Comparison of ENCODE assay signal across 15 cellular contexts in genomic region chr11:27401280-27401679, GRCh38. TPM values are rescaled to one million over a fixed set of nuclear protein-coding genes. Genes with fewer than 3 reads are reported as not detected.
DNase-seq lines count a peak whose midpoint lies in the region; ATAC-seq, FAIRE-seq and TF ChIP-seq lines count a peak whose summit lies in the region.
"Had no signal": no experiment of that assay in that cellular context is flagged by ENCODE, and none has a peak within 500 bp of the region (broad histone marks: within the 10 kb centered on the region; RNA-seq: fewer than 3 reads in every experiment).

No MANE protein-coding gene starts in this region.

- 76 to 78% methylated on average over 4 of the region's 4 CpGs for WGBS in body of pancreas, 2 donors
- WGBS in hepatocyte (ENCODE audit: low lambda C conversion rate, missing lambda C conversion rate), result 77% methylated on average over 4 of the region's 4 CpGs
- 86 to 98% methylated on average over 4 of the region's 4 CpGs for WGBS in transverse colon (ENCODE audit: low coverage in 1 of 2), 2 donors

- H2AFZ ChIP-seq in hepatocyte, result no peak overlapping the region

- TF ChIP-seq EP300 in transverse colon (IDR thresholded peaks at IDR 0.05; ENCODE audit: low read depth), result no peak

- no peaks in the 10 kb centered on the region for H4K20me1 ChIP-seq in hepatocyte (ENCODE audit: insufficient read depth, poor library complexity, severe bottlenecking)

- H3K9me3 ChIP-seq in body of pancreas (no peaks in the 10 kb centered on the region), hepatocyte (ENCODE audit: low read depth) (no peaks in the 10 kb centered on the region), transverse colon (no peaks in the 10 kb centered on the region)

- H3K27me3 ChIP-seq in body of pancreas (no peaks in the 10 kb centered on the region), hepatocyte (no peaks in the 10 kb centered on the region), transverse colon (no peaks in the 10 kb centered on the region)

- no peak for TF ChIP-seq CTCF in body of pancreas (IDR thresholded peaks at IDR 0.05)
- TF ChIP-seq CTCF in hepatocyte (IDR thresholded peaks at IDR 0.05; ENCODE audit: poor library complexity), result no peak
- no peak for TF ChIP-seq CTCF in transverse colon (IDR thresholded peaks at IDR 0.05)

- intact Hi-C loops in body of pancreas (cut with DNase I) (no loop called here), transverse colon (cut with DNase I; ENCODE audit: low total_unique reads) (no loop called here)

- peaks cover 85% of the 10 kb centered on the region for H3K4me1 ChIP-seq in body of pancreas
- peaks cover 44% of the 10 kb centered on the region for H3K4me1 ChIP-seq in hepatocyte (ENCODE audit: insufficient read depth)
- peaks cover 17 to 51% (median 32%) of the 10 kb centered on the region in 4 donors for H3K4me1 ChIP-seq in transverse colon

- H3K4me2 ChIP-seq in hepatocyte, result no peak overlapping the region

- H3K27ac ChIP-seq in body of pancreas (peak overlapping the region in 3 of 4 donors; percentile 68 to 73 (median 71)), hepatocyte (peak overlapping the region; percentile 98), transverse colon (peak overlapping the region; percentile 68 to 78 (median 74))
- H3K27ac ChIP-seq: C4-2B had no signal

- in situ Hi-C loops in transverse colon (cut with MboI; ENCODE audit: low pct_ligation_motif_present in 1 of 4, low pct_unique_long_range_greater_than_20kb in 1 of 4, low sequenced_read_pairs in 3 of 4), result no loop called here

- no peak for TF ChIP-seq POLR2A in body of pancreas (IDR thresholded peaks at IDR 0.05)
- no peak for TF ChIP-seq POLR2A in transverse colon (IDR thresholded peaks at IDR 0.05)
- no peak for TF ChIP-seq POLR2A in H54 (IDR thresholded peaks at IDR 0.05; ENCODE audit: low read depth, low read length)

- peak; percentile 13 for ATAC-seq in body of pancreas

- H3K4me3 ChIP-seq in body of pancreas (no peak overlapping the region), hepatocyte (no peak overlapping the region), transverse colon (no peak overlapping the region)

- peaks cover 81% of the 10 kb centered on the region for H3K79me2 ChIP-seq in hepatocyte

- DNase-seq in HT-29 (ENCODE audit: low spot score), result peak; percentile 14
- no peak for DNase-seq in body of pancreas
- DNase-seq in hepatocyte (ENCODE audit: low spot score), result no peak
- no peak for DNase-seq in transverse colon
- DNase-seq in DMS 273 treated with DMSO at 0.1 percent for 48 hours (lab: John Stamatoyannopoulos, UW), result no peak
- no peak for DNase-seq in H54 (ENCODE audit: insufficient read length, low spot score)
- no peak for DNase-seq in activated CD4-positive, CD25-positive, alpha-beta regulatory T cell (lab: John Stamatoyannopoulos, UW)
- DNase-seq: HFFc6, NCI-H1092, NCI-H345, NCI-H526 treated with DMSO at 0.1 percent for 48 hours, Right ventricle myocardium superior had no signal

- H3K36me3 ChIP-seq in body of pancreas (replicated peaks in 1 of 2; ENCODE audit: insufficient read depth in 1 of 2, low read depth in 2 of 2) (no peaks in the 10 kb centered on the region), hepatocyte (replicated peaks; ENCODE audit: insufficient read depth, low read depth) (no peaks in the 10 kb centered on the region), transverse colon (no peaks in the 10 kb centered on the region)

- FAIRE-seq in H54 (lab: Jason Lieb, UNC), result no peak
- FAIRE-seq: H1, HTR-8/SVneo had no signal

- no peaks in the 10 kb centered on the region for H3K9me2 ChIP-seq in hepatocyte (replicated peaks; ENCODE audit: insufficient read depth)

RNA-seq across cellular contexts. Expression of gene CCDC34, which starts 38.3 kb away (rescaled TPM):
- total RNA-seq in HT-29 (2014; rRNA removed; shearing (Covaris generic)), result 7.1 and 10.1 TPM in 2 replicates
- total RNA-seq in body of pancreas, result 1 to 10 TPM; 3.6 to 5.9 TPM
- total RNA-seq in hepatocyte, result 6.8 and 7.5 TPM in 2 replicates
- 4.6 and 6.0 TPM in 2 replicates for polyA plus RNA-seq in hepatocyte
- total RNA-seq in transverse colon, result 1 to 10 TPM in 2 of 4 donors, under 1 TPM in 1, not detected in 1; 0.40 to 6.8 (median 5.6) TPM
